Comparison of ENCODE assay signal across 10 cellular contexts in the genomic region with DNA sequence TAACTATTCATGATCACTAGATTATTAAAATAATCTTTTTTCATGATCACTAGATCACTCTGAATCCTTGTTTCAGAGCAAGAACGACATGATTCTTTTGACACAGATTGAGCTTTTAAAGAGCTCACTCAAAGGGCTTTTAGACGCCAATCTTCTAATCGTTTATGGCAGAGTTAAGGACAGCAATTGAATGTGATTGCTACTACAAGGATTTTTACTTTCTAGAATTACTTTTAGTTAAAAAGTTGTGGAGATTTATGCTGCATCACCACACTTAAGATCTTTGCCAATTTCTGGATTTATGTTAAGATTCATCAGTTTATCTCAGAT. TPM values are rescaled to one million over a fixed set of nuclear protein-coding genes. Genes with fewer than 3 reads are reported as not detected.
DNase-seq lines count a peak whose midpoint lies in the region; ATAC-seq, FAIRE-seq and TF ChIP-seq lines count a peak whose summit lies in the region.
"Had no signal": no experiment of that assay in that cellular context is flagged by ENCODE, and none has a peak within 500 bp of the region (broad histone marks: within the 10 kb centered on the region; RNA-seq: fewer than 3 reads in every experiment).

No MANE protein-coding gene starts in this region.

- H3K27ac ChIP-seq in HCT116 (ENCODE audit: low read depth, low read length) (peak overlapping the region; percentile 99; the same call in 1 of the 2 replicates), keratinocyte (ENCODE audit: control insufficient read depth, insufficient read depth, low read length) (peak overlapping the region; percentile 99)

- H3K27me3 ChIP-seq in BE2C (no peaks in the 10 kb centered on the region), HCT116 (ENCODE audit: insufficient read depth, low read length) (no peaks in the 10 kb centered on the region), keratinocyte (ENCODE audit: control insufficient read depth, extremely low read depth, insufficient read depth, low read length) (no peaks in the 10 kb centered on the region)

- H3K9ac ChIP-seq in HCT116 (ENCODE audit: low read length) = peak overlapping the region; percentile 96
- peak overlapping the region; percentile 99 for H3K9ac ChIP-seq in keratinocyte (ENCODE audit: control insufficient read depth, extremely low read depth, insufficient read depth, low read length)

- H3K9me2 ChIP-seq in HCT116 (ENCODE audit: insufficient read depth) = no peaks in the 10 kb centered on the region

- H3K36me3 ChIP-seq in BE2C = peaks cover 31% of the 10 kb centered on the region
- H3K36me3 ChIP-seq in HCT116 (ENCODE audit: control insufficient read depth in 1 of 2, insufficient read depth in 2 of 2, low read length in 2 of 2) = peaks cover 30 to 34% of the 10 kb centered on the region in 2 experiments
- peaks cover 4 to 26% of the 10 kb centered on the region in 2 experiments for H3K36me3 ChIP-seq in keratinocyte (ENCODE audit: control insufficient read depth in 2 of 2, extremely low read depth in 1 of 2, insufficient read depth in 2 of 2, low read length in 2 of 2)

- dilution Hi-C loops in keratinocyte (cut with MboI; ENCODE audit: extremely low pct_ligation_motif_present, low sequenced_read_pairs) = no loop called here

- no peaks in the 10 kb centered on the region for H3K9me3 Mint-ChIP-seq in activated T-helper 1 cell treated with anti-CD3 and anti-CD28 coated beads, Interleukin-12 subunit alpha, Interleukin-12 subunit beta, Interleukin-2, Interleukin-4 antibody, amounts not matched to agents 30 ng/mL and 10 ng/mL and 1 ng/mL, durations not matched to agents 14 hours and 24 hours and 36 hours

- TF ChIP-seq CTCF in BE2C (IDR thresholded peaks at IDR 0.05; ENCODE audit: low read depth, low read length) (no peak), HCT116 (IDR thresholded peaks at IDR 0.05 in 2 of 3, conservative IDR thresholded peaks at IDR 0.05 in 1 of 3; ENCODE audit: borderline replicate concordance in 1 of 3, insufficient read depth in 1 of 3, low read depth in 2 of 3, low read length in 2 of 3) (no peak), keratinocyte (optimal IDR thresholded peaks at IDR 0.05 in 1 of 3, IDR thresholded peaks at IDR 0.05 in 1 of 3, conservative IDR thresholded peaks at IDR 0.05 in 1 of 3; ENCODE audit: extremely low read depth in 1 of 3, insufficient read depth in 2 of 3, low read length in 3 of 3) (no peak)

- DNase-seq in BE2C (no peak), HCT116 (ENCODE audit: low read depth, low spot score) (no peak), keratinocyte (ENCODE audit: low read depth, low spot score) (no peak), left colon (no peak), DMS153 (lab: John Stamatoyannopoulos, UW) (no peak), SK-N-DZ (ENCODE audit: low spot score) (no peak)
- DNase-seq in activated T-helper 1 cell treated with anti-CD3 and anti-CD28 coated beads, Interleukin-12 subunit alpha, Interleukin-12 subunit beta, Interleukin-2, Interleukin-4 antibody, amounts not matched to agents 30 ng/mL and 10 ng/mL and 1 ng/mL, durations not matched to agents 14 hours and 24 hours and 36 hours (ENCODE audit: low spot score) = no peak
- DNase-seq: activated effector memory CD4-positive, alpha-beta T cell treated with anti-CD3 and anti-CD28 coated beads, Interleukin-2, amount 50 U/mL, for 16 hours; NCI-H524 treated with DMSO at 0.1 percent for 48 hours had no signal

- RAD21 ChIA-PET in HCT116 (lab: Charles Lee; ENCODE audit: low non-redundant PET in 1 of 2, low total read pairs in 2 of 2, uncharacterized antibody in 2 of 2, unreplicated experiment in 2 of 2) = no interaction called here

- H3K79me2 ChIP-seq in HCT116 (ENCODE audit: insufficient read depth, low read length) (peaks cover 49% of the 10 kb centered on the region), keratinocyte (ENCODE audit: control insufficient read depth, insufficient read depth, low read length) (peaks cover 36% of the 10 kb centered on the region)

- intact Hi-C loops in HCT116 (cut with micrococcal nuclease) = loop anchor here (5.0 kb wide), 1 partner anchor 55 kb away; a partner anchor contains a TSS
- intact Hi-C loops in activated T-helper 1 cell treated with anti-CD3 and anti-CD28 coated beads, Interleukin-12 subunit alpha, Interleukin-12 subunit beta, Interleukin-2, Interleukin-4 antibody, amounts not matched to agents 30 ng/mL and 10 ng/mL and 1 ng/mL, durations not matched to agents 14 hours and 24 hours and 36 hours (cut with micrococcal nuclease) = loop anchor here (2.0 kb wide), 2 partner anchors 27 to 581 kb away; no protein-coding TSS in a partner anchor
- intact Hi-C loops in left colon (cut with DNase I, micrococcal nuclease) = no loop called here

- CTCF ChIA-PET in HCT116 (lab: Charles Lee) = no interaction called here

- H3K9me3 ChIP-seq in BE2C = no peaks in the 10 kb centered on the region
- no peaks in the 10 kb centered on the region for H3K9me3 ChIP-seq in HCT116 (ENCODE audit: control insufficient read depth in 1 of 2, insufficient read depth in 1 of 2, low read depth in 1 of 2, low read length in 2 of 2)
- H3K9me3 ChIP-seq in keratinocyte (ENCODE audit: control insufficient read depth, low read depth, low read length) = no peaks in the 10 kb centered on the region

- no peak for TF ChIP-seq RAD21 in HCT116 (IDR thresholded peaks at IDR 0.05; ENCODE audit: low read depth)

- FAIRE-seq in keratinocyte (lab: Jason Lieb, UNC) = no peak

- no TSS peak for BruUV-seq in HCT116 (replicated peaks; lab: Mats Ljungman, UMichigan)

- no peak for TF ChIP-seq POLR2A in HCT116 (IDR thresholded peaks at IDR 0.05; ENCODE audit: borderline replicate concordance, extremely low read depth, insufficient read depth, insufficient read length)

- H3K4me1 ChIP-seq in BE2C (no peaks in the 10 kb centered on the region), HCT116 (ENCODE audit: control insufficient read depth in 1 of 2, insufficient read depth in 2 of 2, low read length in 2 of 2) (peaks cover 10 to 17% of the 10 kb centered on the region in 2 experiments; a peak in 3 of 4 replicates), keratinocyte (ENCODE audit: control insufficient read depth, extremely low read depth, insufficient read depth, low read length) (peaks cover 10% of the 10 kb centered on the region)

- peak overlapping the region; percentile 100 for H3K4me3 Mint-ChIP-seq in activated T-helper 1 cell treated with anti-CD3 and anti-CD28 coated beads, Interleukin-12 subunit alpha, Interleukin-12 subunit beta, Interleukin-2, Interleukin-4 antibody, amounts not matched to agents 30 ng/mL and 10 ng/mL and 1 ng/mL, durations not matched to agents 14 hours and 24 hours and 36 hours

- ATAC-seq in HCT116 (no peak), HG03097 (IDR thresholded peaks at IDR 0.05; ENCODE audit: low FRiP score, unreplicated experiment) (no peak), left colon (no peak)

- H3K9me1 ChIP-seq in keratinocyte (ENCODE audit: control insufficient read depth, extremely low read depth, insufficient read depth, low read length) = no peaks in the 10 kb centered on the region

- H2AFZ ChIP-seq in HCT116 (ENCODE audit: low read depth, low read length, poor library complexity, severe bottlenecking) (no peak overlapping the region), keratinocyte (ENCODE audit: control insufficient read depth, low read length) (no peak overlapping the region)

- peak overlapping the region; percentile 83 for H3K4me2 ChIP-seq in HCT116 (ENCODE audit: low read length)
- H3K4me2 ChIP-seq in keratinocyte (ENCODE audit: control insufficient read depth, extremely low read depth, insufficient read depth, low read depth, low read length) = peak overlapping the region; percentile 89

- POLR2A ChIA-PET in HCT116 (lab: Charles Lee) = no interaction called here

- peaks cover 35% of the 10 kb centered on the region for H3K4me1 Mint-ChIP-seq in activated T-helper 1 cell treated with anti-CD3 and anti-CD28 coated beads, Interleukin-12 subunit alpha, Interleukin-12 subunit beta, Interleukin-2, Interleukin-4 antibody, amounts not matched to agents 30 ng/mL and 10 ng/mL and 1 ng/mL, durations not matched to agents 14 hours and 24 hours and 36 hours (ENCODE audit: low read depth)

- peak overlapping the region; percentile 100 for H3K27ac Mint-ChIP-seq in activated T-helper 1 cell treated with anti-CD3 and anti-CD28 coated beads, Interleukin-12 subunit alpha, Interleukin-12 subunit beta, Interleukin-2, Interleukin-4 antibody, amounts not matched to agents 30 ng/mL and 10 ng/mL and 1 ng/mL, durations not matched to agents 14 hours and 24 hours and 36 hours

- peaks cover 28% of the 10 kb centered on the region for H3K36me3 Mint-ChIP-seq in activated T-helper 1 cell treated with anti-CD3 and anti-CD28 coated beads, Interleukin-12 subunit alpha, Interleukin-12 subunit beta, Interleukin-2, Interleukin-4 antibody, amounts not matched to agents 30 ng/mL and 10 ng/mL and 1 ng/mL, durations not matched to agents 14 hours and 24 hours and 36 hours (ENCODE audit: low read depth)

- H3K27me3 Mint-ChIP-seq in activated T-helper 1 cell treated with anti-CD3 and anti-CD28 coated beads, Interleukin-12 subunit alpha, Interleukin-12 subunit beta, Interleukin-2, Interleukin-4 antibody, amounts not matched to agents 30 ng/mL and 10 ng/mL and 1 ng/mL, durations not matched to agents 14 hours and 24 hours and 36 hours (ENCODE audit: insufficient read depth) = no peaks in the 10 kb centered on the region

- peak overlapping the region; percentile 94 for H3K4me3 ChIP-seq in BE2C (ENCODE audit: low read depth, low read length)
- peak overlapping the region; percentile 97 for H3K4me3 ChIP-seq in HCT116 (replicated peaks in 1 of 2; ENCODE audit: low read depth in 1 of 2, low read length in 2 of 2)
- peak overlapping the region in 2 of 3 experiments; percentile 91 to 95 for H3K4me3 ChIP-seq in keratinocyte (ENCODE audit: control insufficient read depth in 2 of 3, extremely low read depth in 1 of 3, insufficient read depth in 2 of 3, low read depth in 1 of 3, low read length in 3 of 3)

- H4K20me1 ChIP-seq in HCT116 (ENCODE audit: insufficient read depth) (no peaks in the 10 kb centered on the region), keratinocyte (ENCODE audit: control insufficient read depth, extremely low read depth, insufficient read depth, low read length) (no peaks in the 10 kb centered on the region)

RNA-seq across cellular contexts. Expression of a gene that starts 1.3 kb away (rescaled TPM):
- 48.8 TPM for polyA plus RNA-seq in BE2C (2012; ENCODE audit: insufficient read depth, insufficient read length, low read depth)
- total RNA-seq in HCT116 (2021; ENCODE audit: unreplicated experiment) = 84.5 TPM
- 50.1 and 77.2 TPM in 2 replicates for polyA plus RNA-seq in HCT116 (2012)
- 139 and 143 TPM in 2 replicates for total RNA-seq in activated T-helper 1 cell treated with anti-CD3 and anti-CD28 coated beads, Interleukin-12 subunit alpha, Interleukin-12 subunit beta, Interleukin-2, Interleukin-4 antibody, amounts not matched to agents 30 ng/mL and 10 ng/mL and 1 ng/mL, durations not matched to agents 14 hours and 24 hours and 36 hours
- 18.1 to 41.1 TPM (median 39.8 TPM) in 3 replicates for polyA plus RNA-seq in keratinocyte
- polyA plus RNA-seq in keratinocyte (2011; ENCODE audit: low read depth) = 81.9 TPM
- polyA plus RNA-seq in keratinocyte (2011; cell fraction: cytosol; rRNA removed) = 19.9 and 34.8 TPM in 2 replicates
- 31.6 and 45.6 TPM in 2 replicates for polyA plus RNA-seq in keratinocyte (2011; cell fraction: nucleus; rRNA removed)
- 32.1 and 44.8 TPM in 2 replicates for polyA plus RNA-seq in keratinocyte (2012; ENCODE audit: low replicate concordance)
- 3.1 to 21.2 TPM (median 9.1 TPM) in 3 replicates for polyA minus RNA-seq in keratinocyte
- polyA minus RNA-seq in keratinocyte (2011; cell fraction: cytosol; rRNA and poly(A)+ RNA removed) = 10.7 TPM
- 4.5 and 6.2 TPM in 2 replicates for polyA minus RNA-seq in keratinocyte (2011; cell fraction: nucleus; rRNA and poly(A)+ RNA removed)
- total RNA-seq in left colon = 10 to 100 TPM; 17.2 to 19.7 TPM
- polyA plus RNA-seq in SK-N-DZ (2014; cell fraction: cytosol; rRNA removed) = 113 and 154 TPM in 2 replicates
- 181 and 208 TPM in 2 replicates for polyA plus RNA-seq in SK-N-DZ (2014; cell fraction: nucleus; rRNA removed)

RNA-seq across cellular contexts. Expression of a gene that starts 2.7 kb away (rescaled TPM):
- polyA plus RNA-seq in BE2C (2012; ENCODE audit: insufficient read depth, insufficient read length, low read depth) = 53.6 TPM
- 32.2 TPM for total RNA-seq in HCT116 (2021; ENCODE audit: unreplicated experiment)
- polyA plus RNA-seq in HCT116 (2012) = 19.8 and 29.7 TPM in 2 replicates
- total RNA-seq in activated T-helper 1 cell treated with anti-CD3 and anti-CD28 coated beads, Interleukin-12 subunit alpha, Interleukin-12 subunit beta, Interleukin-2, Interleukin-4 antibody, amounts not matched to agents 30 ng/mL and 10 ng/mL and 1 ng/mL, durations not matched to agents 14 hours and 24 hours and 36 hours = 52.5 and 53.2 TPM in 2 replicates
- polyA plus RNA-seq in keratinocyte = 37.1 to 63.9 TPM (median 39.6 TPM) in 3 replicates
- polyA plus RNA-seq in keratinocyte (2011; ENCODE audit: low read depth) = 65.3 TPM
- 33.3 and 57.3 TPM in 2 replicates for polyA plus RNA-seq in keratinocyte (2011; cell fraction: cytosol; rRNA removed)
- 29.3 and 42.5 TPM in 2 replicates for polyA plus RNA-seq in keratinocyte (2011; cell fraction: nucleus; rRNA removed)
- polyA plus RNA-seq in keratinocyte (2012; ENCODE audit: low replicate concordance) = 34.4 and 37.6 TPM in 2 replicates
- 5.4 to 17.5 TPM (median 8.6 TPM) in 3 replicates for polyA minus RNA-seq in keratinocyte
- 28.0 TPM for polyA minus RNA-seq in keratinocyte (2011; cell fraction: cytosol; rRNA and poly(A)+ RNA removed)
- polyA minus RNA-seq in keratinocyte (2011; cell fraction: nucleus; rRNA and poly(A)+ RNA removed) = 7.3 and 11.9 TPM in 2 replicates
- 10 to 100 TPM; 26.5 to 34.6 TPM for total RNA-seq in left colon
- polyA plus RNA-seq in SK-N-DZ (2014; cell fraction: cytosol; rRNA removed) = 63.3 and 71.1 TPM in 2 replicates
- polyA plus RNA-seq in SK-N-DZ (2014; cell fraction: nucleus; rRNA removed) = 38.2 and 50.7 TPM in 2 replicates

RNA-seq across cellular contexts. Expression of a gene that starts 57.6 kb away (rescaled TPM):
- 39.5 TPM for polyA plus RNA-seq in BE2C (2012; ENCODE audit: insufficient read depth, insufficient read length, low read depth)
- total RNA-seq in HCT116 (2021; ENCODE audit: unreplicated experiment) = 42.9 TPM
- polyA plus RNA-seq in HCT116 (2012) = 26.6 and 29.5 TPM in 2 replicates
- 73.2 and 75.7 TPM in 2 replicates for total RNA-seq in activated T-helper 1 cell treated with anti-CD3 and anti-CD28 coated beads, Interleukin-12 subunit alpha, Interleukin-12 subunit beta, Interleukin-2, Interleukin-4 antibody, amounts not matched to agents 30 ng/mL and 10 ng/mL and 1 ng/mL, durations not matched to agents 14 hours and 24 hours and 36 hours
- 53.9 to 65.4 TPM (median 57.4 TPM) in 3 replicates for polyA plus RNA-seq in keratinocyte
- polyA plus RNA-seq in keratinocyte (2011; ENCODE audit: low read depth) = 18.1 TPM
- polyA plus RNA-seq in keratinocyte (2011; cell fraction: cytosol; rRNA removed) = 34.2 and 58.5 TPM in 2 replicates
- polyA plus RNA-seq in keratinocyte (2011; cell fraction: nucleus; rRNA removed) = 71.5 and 78.8 TPM in 2 replicates
- polyA plus RNA-seq in keratinocyte (2012; ENCODE audit: low replicate concordance) = 25.2 and 32.6 TPM in 2 replicates
- 16.3 to 66.3 TPM (median 43.9 TPM) in 3 replicates for polyA minus RNA-seq in keratinocyte
- 21.7 TPM for polyA minus RNA-seq in keratinocyte (2011; cell fraction: cytosol; rRNA and poly(A)+ RNA removed)
- 41.5 and 67.0 TPM in 2 replicates for polyA minus RNA-seq in keratinocyte (2011; cell fraction: nucleus; rRNA and poly(A)+ RNA removed)
- total RNA-seq in left colon = 10 to 100 TPM; 44.9 to 46.6 TPM
- polyA plus RNA-seq in SK-N-DZ (2014; cell fraction: cytosol; rRNA removed) = 38.1 and 43.7 TPM in 2 replicates
- 63.3 and 80.6 TPM in 2 replicates for polyA plus RNA-seq in SK-N-DZ (2014; cell fraction: nucleus; rRNA removed)

Comparison
In these comparisons a context has a peak if more than half of its experiments do, and no peak if none do; other contexts are left out.
1. intact Hi-C loops: an anchor here in HCT116 (5.0 kb wide) and activated T-helper 1 cell treated with anti-CD3 and anti-CD28 coated beads, Interleukin-12 subunit alpha, Interleukin-12 subunit beta, Interleukin-2, Interleukin-4 antibody, amounts not matched to agents 30 ng/mL and 10 ng/mL and 1 ng/mL, durations not matched to agents 14 hours and 24 hours and 36 hours (2.0 kb wide); none called in left colon.